8 cellular contexts compared by ENCODE assay signal in the genomic region with DNA sequence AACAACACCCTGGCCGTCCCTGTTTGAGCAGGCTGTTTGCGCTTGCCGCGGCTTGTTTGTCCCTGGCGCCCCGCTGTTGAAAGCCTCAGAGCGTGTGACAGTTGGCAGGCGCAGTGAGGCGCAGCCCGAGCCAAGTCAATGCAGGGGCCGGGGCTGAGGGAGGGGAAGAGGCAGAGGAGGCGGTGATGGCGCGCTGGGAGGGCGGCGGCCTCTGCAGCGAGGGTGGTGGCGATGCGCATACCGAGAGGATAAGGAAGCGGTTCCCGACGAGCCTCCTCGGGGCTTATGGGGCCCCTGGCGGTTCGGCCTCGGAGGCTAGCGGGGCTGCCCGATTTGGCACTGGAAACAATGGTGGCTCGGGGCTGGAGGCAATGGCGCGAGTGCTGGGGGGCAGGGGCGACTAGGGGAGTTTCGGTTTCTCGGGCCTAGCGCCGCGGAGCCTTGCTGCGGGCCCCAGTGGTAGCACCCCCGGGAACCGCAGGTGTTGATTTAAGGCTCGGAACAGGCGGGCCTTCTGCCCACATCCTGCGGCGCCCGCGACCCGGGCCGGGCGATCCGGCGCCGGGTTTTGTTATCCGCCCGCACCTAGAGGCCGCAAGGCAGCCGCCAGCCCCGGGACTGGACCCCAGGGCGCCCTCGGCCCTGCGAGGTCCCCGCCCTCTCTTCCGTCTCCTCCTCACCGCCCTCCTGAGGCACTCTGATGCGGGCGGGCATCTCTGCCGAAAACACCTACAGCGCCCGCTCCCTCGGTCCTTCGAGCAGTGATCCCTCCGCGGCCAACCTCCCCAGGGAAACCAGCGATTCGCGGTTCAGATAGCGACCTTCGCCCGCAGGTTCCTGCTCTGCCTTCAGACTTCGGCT. TPM values are rescaled to one million over a fixed set of nuclear protein-coding genes. Genes with fewer than 3 reads are reported as not detected.
DNase-seq lines count a peak whose midpoint lies in the region; ATAC-seq and TF ChIP-seq lines count a peak whose summit lies in the region.

No MANE protein-coding gene starts in this region.

- whole genome bisulfite sequencing in liver, result under 1% methylated on average over 80 of the region's 80 CpGs

- no peaks in the 10 kb centered on the region for H3K27me3 ChIP-seq in liver (ENCODE audit: control insufficient read depth in 4 of 4, insufficient read depth in 4 of 4, low read length in 3 of 4)

- peak; percentile 83 to 98 (median 94) for DNase-seq in C1 segment of cervical spinal cord (lab: John Stamatoyannopoulos, UW)
- DNase-seq in NCI-H748 (lab: John Stamatoyannopoulos, UW; ENCODE audit: unreplicated experiment), result peak; percentile 94
- DNase-seq in activated CD4-positive, alpha-beta T cell treated with anti-CD3 and anti-CD28 coated beads, Interleukin-2, amount 50 U/mL, for 4 hours, result peak; percentile 82 to 85
- peak; percentile 96 for DNase-seq in dermis blood vessel endothelial cell
- DNase-seq in stimulated activated CD4-positive, alpha-beta T cell treated with anti-CD3 and anti-CD28 coated beads, Interleukin-4, amount 100 ng/mL, for 1 hour, result peak; percentile 88

- ATAC-seq in GM19395 (IDR thresholded peaks at IDR 0.05; ENCODE audit: unreplicated experiment) (peak; percentile 65), HG03558 (IDR thresholded peaks at IDR 0.05; ENCODE audit: extremely low read depth, unreplicated experiment) (peak; percentile 31)

- TF ChIP-seq RAD21 in liver (IDR thresholded peaks at IDR 0.05), result peak; percentile 45 to 60

- no peaks in the 10 kb centered on the region for H3K36me3 ChIP-seq in liver (ENCODE audit: control insufficient read depth in 4 of 4, insufficient read depth in 3 of 4, low read depth in 1 of 4, low read length in 3 of 4)

- H3K4me1 ChIP-seq in liver (ENCODE audit: control insufficient read depth in 4 of 4, insufficient read depth in 4 of 4, low read length in 3 of 4), result peaks cover 0 to 30% (median 21%) of the 10 kb centered on the region in 4 donors

- no peak for TF ChIP-seq CTCF in liver (IDR thresholded peaks at IDR 0.05; ENCODE audit: low read depth, low read length, missing input control)

- H3K9me3 ChIP-seq in liver (ENCODE audit: control insufficient read depth in 4 of 4, low read length in 3 of 4), result no peaks in the 10 kb centered on the region

- H3K4me3 ChIP-seq in liver (ENCODE audit: low read depth in 1 of 3, low read length in 3 of 3), result peak overlapping the region; percentile 73 to 94 (median 88)

- peak overlapping the region; percentile 91 to 96 for H3K27ac ChIP-seq in liver (ENCODE audit: low read depth in 1 of 2, low read length in 2 of 2)

- H3K9ac ChIP-seq in liver (ENCODE audit: low read depth in 1 of 2, low read length in 2 of 2), result peak overlapping the region; percentile 31 to 72

TF ChIP-seq in liver, 16 proteins besides CTCF, POLR2A, EP300 and RAD21:
- peak; percentile 55 for TF ChIP-seq FOXA2 (IDR thresholded peaks at IDR 0.05)
- peak; percentile 93 for TF ChIP-seq YY1 (IDR thresholded peaks at IDR 0.05)
- peak; percentile 57 to 67 for TF ChIP-seq HNF4A (conservative IDR thresholded peaks at IDR 0.05)
- TF ChIP-seq GABPA (IDR thresholded peaks at IDR 0.05 in 1 of 2, conservative IDR thresholded peaks at IDR 0.05 in 1 of 2), result peak in 1 of 2 donors; percentile 64
- peak; percentile 40 for TF ChIP-seq FOXA1 (IDR thresholded peaks at IDR 0.05)
- peak; percentile 57 for TF ChIP-seq SP1 (IDR thresholded peaks at IDR 0.05)
- peak; percentile 17 to 54 for TF ChIP-seq RXRA (IDR thresholded peaks at IDR 0.05)
- no peak for TF ChIP-seq HNF4G (IDR thresholded peaks at IDR 0.05)
- TF ChIP-seq REST (IDR thresholded peaks at IDR 0.05), result no peak
- peak; percentile 14 for TF ChIP-seq ZBTB33 (IDR thresholded peaks at IDR 0.05)
- peak; percentile 28 for TF ChIP-seq TAF1 (conservative IDR thresholded peaks at IDR 0.05)
- TF ChIP-seq, protein P1, sequence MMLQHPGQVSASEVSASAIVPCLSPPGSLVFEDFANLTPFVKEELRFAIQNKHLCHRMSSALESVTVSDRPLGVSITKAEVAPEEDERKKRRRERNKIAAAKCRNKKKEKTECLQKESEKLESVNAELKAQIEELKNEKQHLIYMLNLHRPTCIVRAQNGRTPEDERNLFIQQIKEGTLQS (IDR thresholded peaks at IDR 0.05), result peak; percentile 18
- no peak for TF ChIP-seq JUND (IDR thresholded peaks at IDR 0.05)
TF ChIP-seq in liver: peak in this region for 10.

RNA-seq across cellular contexts. Expression of gene LNPEP, which starts 1.0 kb away (rescaled TPM):
- 48.3 and 57.9 TPM in 2 replicates for total RNA-seq in dermis blood vessel endothelial cell
- total RNA-seq in liver, result 10 to 100 TPM; 15.8 to 19.7 TPM
- 1 to 10 TPM; 1.9 to 3.2 TPM for polyA plus RNA-seq in liver

RNA-seq across cellular contexts. Expression of gene ERAP2, which starts 58.6 kb away (rescaled TPM):
- total RNA-seq in dermis blood vessel endothelial cell, result 8.4 and 132 TPM in 2 replicates
- 10 to 100 TPM; 14.2 to 15.5 TPM for total RNA-seq in liver
- polyA plus RNA-seq in liver, result 1 to 10 TPM; 1.8 to 7.2 TPM

Comparison
In these comparisons a context has a peak if more than half of its experiments do, and no peak if none do; other contexts are left out.
1. Peak in every context shown above with its lines: DNase-seq, ATAC-seq, H3K4me3 ChIP-seq and H3K27ac ChIP-seq.